Comparison of ENCODE assay signal across 15 cellular contexts in the genomic region with DNA sequence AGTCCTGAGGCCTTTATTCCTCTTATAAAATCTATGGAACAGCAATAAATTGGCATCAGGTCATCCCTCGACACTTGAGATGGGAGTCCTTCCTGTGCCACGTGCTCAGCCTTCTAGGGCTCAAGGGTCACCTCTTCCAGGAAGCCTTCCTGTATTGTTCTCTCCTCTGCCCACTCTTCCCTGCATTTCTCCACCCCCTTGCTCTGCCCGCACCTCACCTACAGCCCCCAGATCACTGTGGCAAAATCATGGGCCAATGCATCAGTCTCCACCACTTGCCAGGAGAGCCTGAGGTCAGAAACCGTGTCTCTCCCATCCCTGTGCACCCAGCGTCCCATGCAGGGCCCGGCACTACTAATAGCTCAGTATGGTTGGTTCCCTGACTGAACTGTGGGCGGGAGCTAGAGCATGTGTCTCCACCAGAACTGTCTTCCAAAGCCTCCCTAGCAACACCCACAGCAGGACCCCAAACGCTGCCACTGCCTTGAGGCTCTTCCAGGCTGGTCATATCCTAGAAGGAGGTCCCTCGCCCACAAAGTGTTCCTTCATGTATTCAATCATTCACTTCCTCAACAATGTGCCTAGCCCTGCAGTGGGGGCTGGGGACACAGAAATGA. TPM values are rescaled to one million over a fixed set of nuclear protein-coding genes. Genes with fewer than 3 reads are reported as not detected.
DNase-seq lines count a peak whose midpoint lies in the region; ATAC-seq and TF ChIP-seq lines count a peak whose summit lies in the region.
"Had no signal": no experiment of that assay in that cellular context is flagged by ENCODE, and none has a peak within 500 bp of the region (broad histone marks: within the 10 kb centered on the region; RNA-seq: fewer than 3 reads in every experiment).

No MANE protein-coding gene starts in this region.

- no peak overlapping the region for H4K8ac ChIP-seq in mesendoderm (ENCODE audit: low read depth, low read length)

- no peaks in the 10 kb centered on the region for H3K36me3 Mint-ChIP-seq in activated CD4-positive, alpha-beta T cell treated with anti-CD3 and anti-CD28 coated beads, Interleukin-2, amount 10 ng/mL, durations not matched to agents 7 days and 5 days (ENCODE audit: low read depth)
- no peaks in the 10 kb centered on the region for H3K36me3 Mint-ChIP-seq in activated B cell treated with CpG ODN at 0.5 μM for 24 hours (ENCODE audit: low read depth)
- no peaks in the 10 kb centered on the region for H3K36me3 Mint-ChIP-seq in CD14-positive monocyte

- H3K4me3 Mint-ChIP-seq in activated CD4-positive, alpha-beta T cell treated with anti-CD3 and anti-CD28 coated beads, Interleukin-2, amount 10 ng/mL, durations not matched to agents 7 days and 5 days = no peak overlapping the region
- H3K4me3 Mint-ChIP-seq in activated B cell treated with CpG ODN at 0.5 μM for 24 hours (no peak overlapping the region), CD14-positive monocyte (no peak overlapping the region)
- H3K4me3 Mint-ChIP-seq: activated CD4-positive, alpha-beta memory T cell treated with anti-CD3 and anti-CD28 coated beads, Interleukin-2, amount 10 ng/mL, durations not matched to agents 7 days and 5 days had no signal

- no peaks in the 10 kb centered on the region for H3K4me1 Mint-ChIP-seq in activated CD4-positive, alpha-beta T cell treated with anti-CD3 and anti-CD28 coated beads, Interleukin-2, amount 10 ng/mL, durations not matched to agents 7 days and 5 days
- H3K4me1 Mint-ChIP-seq in activated B cell treated with CpG ODN at 0.5 μM for 24 hours (no peaks in the 10 kb centered on the region), CD14-positive monocyte (peaks cover 12% of the 10 kb centered on the region)
- H3K4me1 Mint-ChIP-seq: activated CD4-positive, alpha-beta memory T cell treated with anti-CD3 and anti-CD28 coated beads, Interleukin-2, amount 10 ng/mL, durations not matched to agents 7 days and 5 days had no signal

- no CpG with 5 or more reads among the region's 9 CpGs for WGBS in mesendoderm (ENCODE audit: extremely low coverage, insufficient coverage, low lambda C conversion rate)
- 82% methylated on average over 2 to 9 of the region's 9 CpGs for WGBS in transverse colon (ENCODE audit: low coverage in 1 of 2), 2 donors

- no peaks in the 10 kb centered on the region for H3K79me2 ChIP-seq in mesendoderm (ENCODE audit: control insufficient read depth, insufficient read depth, low read length)

- H3K18ac ChIP-seq in mesendoderm (ENCODE audit: low read length) = no peak overlapping the region

- no peak overlapping the region for H3K4ac ChIP-seq in mesendoderm (ENCODE audit: low read depth, low read length)

- no peaks in the 10 kb centered on the region for H3K79me1 ChIP-seq in mesendoderm (ENCODE audit: low read length)

- CTCF ChIA-PET in activated CD4-positive, alpha-beta T cell treated with anti-CD3 and anti-CD28 coated beads, Interleukin-2, amount 10 ng/mL, durations not matched to agents 7 days and 5 days (lab: Charles Lee) = interaction anchor here (1.2 kb wide), 1 partner anchor 171 kb away, joined by 4 read pairs; no protein-coding TSS in a partner anchor
- CTCF ChIA-PET in activated B cell treated with CpG ODN at 0.5 μM for 24 hours (lab: Charles Lee) = no interaction called here

- H3K36me3 ChIP-seq in mesendoderm (ENCODE audit: control insufficient read depth, insufficient read depth, low read length) = no peaks in the 10 kb centered on the region
- no peaks in the 10 kb centered on the region for H3K36me3 ChIP-seq in transverse colon
- H3K36me3 ChIP-seq: HAP-1, ovary had no signal

- H3K27me3 ChIP-seq in mesendoderm (ENCODE audit: insufficient read depth, low read length, poor library complexity) (no peaks in the 10 kb centered on the region), transverse colon (no peaks in the 10 kb centered on the region)
- H3K27me3 ChIP-seq: ovary had no signal

- intact Hi-C loops in activated B cell treated with CpG ODN at 0.5 μM for 24 hours (cut with micrococcal nuclease) = no loop called here
- intact Hi-C loops in transverse colon (cut with DNase I; ENCODE audit: low total_unique reads) = no loop called here
- intact Hi-C loops in CD14-positive monocyte (cut with micrococcal nuclease) = loop anchor here in 1 of 2 donors (5.0 kb wide), 1 partner anchor 35 kb away; no protein-coding TSS in a partner anchor

- in situ Hi-C loops in transverse colon (cut with MboI; ENCODE audit: low pct_ligation_motif_present in 1 of 4, low pct_unique_long_range_greater_than_20kb in 1 of 4, low sequenced_read_pairs in 3 of 4) = no loop called here

- no peaks in the 10 kb centered on the region for H3K9me3 Mint-ChIP-seq in activated CD4-positive, alpha-beta T cell treated with anti-CD3 and anti-CD28 coated beads, Interleukin-2, amount 10 ng/mL, durations not matched to agents 7 days and 5 days
- no peaks in the 10 kb centered on the region for H3K9me3 Mint-ChIP-seq in activated B cell treated with CpG ODN at 0.5 μM for 24 hours
- H3K9me3 Mint-ChIP-seq in CD14-positive monocyte = peaks cover 0 to 25% (median 7%) of the 10 kb centered on the region in 7 donors
- H3K9me3 Mint-ChIP-seq: activated CD4-positive, alpha-beta memory T cell treated with anti-CD3 and anti-CD28 coated beads, Interleukin-2, amount 10 ng/mL, durations not matched to agents 7 days and 5 days had no signal

- ATAC-seq in activated B cell treated with CpG ODN at 0.5 μM for 24 hours (ENCODE audit: low read depth) = no peak
- ATAC-seq in HG02763 (IDR thresholded peaks at IDR 0.05; ENCODE audit: unreplicated experiment) = no peak

- no peak overlapping the region for H3K9ac ChIP-seq in mesendoderm (ENCODE audit: low read length)

- TF ChIP-seq EP300 in transverse colon (IDR thresholded peaks at IDR 0.05; ENCODE audit: low read depth) = no peak

- no peaks in the 10 kb centered on the region for H3K9me3 ChIP-seq in transverse colon
- H3K9me3 ChIP-seq: HAP-1, ovary had no signal

- no peak for TF ChIP-seq POLR2A in transverse colon (IDR thresholded peaks at IDR 0.05)

- H3K4me3 ChIP-seq in mesendoderm (ENCODE audit: low read length) (no peak overlapping the region), transverse colon (no peak overlapping the region)
- H3K4me3 ChIP-seq: HAP-1, ovary had no signal

- no peak overlapping the region for H3K4me2 ChIP-seq in mesendoderm (ENCODE audit: low read length)

- H2BK15ac ChIP-seq in mesendoderm (replicated peaks; ENCODE audit: low read depth) = no peak overlapping the region

- H3K56ac ChIP-seq in mesendoderm (ENCODE audit: low read length) = no peak overlapping the region

- peak overlapping the region; percentile 12 for H3K27ac Mint-ChIP-seq in activated CD4-positive, alpha-beta T cell treated with anti-CD3 and anti-CD28 coated beads, Interleukin-2, amount 10 ng/mL, durations not matched to agents 7 days and 5 days
- peak overlapping the region; percentile 21 for H3K27ac Mint-ChIP-seq in activated B cell treated with CpG ODN at 0.5 μM for 24 hours
- H3K27ac Mint-ChIP-seq in CD14-positive monocyte = peak overlapping the region in 2 of 7 donors; percentile 57 to 80
- H3K27ac Mint-ChIP-seq: activated CD4-positive, alpha-beta memory T cell treated with anti-CD3 and anti-CD28 coated beads, Interleukin-2, amount 10 ng/mL, durations not matched to agents 7 days and 5 days had no signal

- no peak overlapping the region for H4K5ac ChIP-seq in mesendoderm (ENCODE audit: low read length)

- H2BK120ac ChIP-seq in mesendoderm (ENCODE audit: low read depth, low read length) = no peak overlapping the region

- no peak overlapping the region for H3K23ac ChIP-seq in mesendoderm (ENCODE audit: low read length)

- H2BK5ac ChIP-seq in mesendoderm (ENCODE audit: low read length) = no peak overlapping the region

- POLR2A ChIA-PET in activated CD4-positive, alpha-beta T cell treated with anti-CD3 and anti-CD28 coated beads, Interleukin-2, amount 10 ng/mL, durations not matched to agents 7 days and 5 days (lab: Charles Lee) = no interaction called here
- POLR2A ChIA-PET in activated B cell treated with CpG ODN at 0.5 μM for 24 hours (lab: Charles Lee) = no interaction called here

- peaks cover 2% of the 10 kb centered on the region for H3K27me3 Mint-ChIP-seq in activated CD4-positive, alpha-beta T cell treated with anti-CD3 and anti-CD28 coated beads, Interleukin-2, amount 10 ng/mL, durations not matched to agents 7 days and 5 days
- no peaks in the 10 kb centered on the region for H3K27me3 Mint-ChIP-seq in activated B cell treated with CpG ODN at 0.5 μM for 24 hours
- H3K27me3 Mint-ChIP-seq in CD14-positive monocyte (ENCODE audit: low read depth in 3 of 3) = peaks cover 0 to 4% (median 2%) of the 10 kb centered on the region in 3 donors

- H2AK5ac ChIP-seq in mesendoderm (ENCODE audit: low read length) = no peak overlapping the region

- TF ChIP-seq CTCF in activated B cell treated with CpG ODN at 0.5 μM for 24 hours (IDR thresholded peaks at IDR 0.05) (no peak), transverse colon (IDR thresholded peaks at IDR 0.05) (no peak), CD14-positive monocyte (IDR thresholded peaks at IDR 0.05) (no peak)

- no peak for DNase-seq in activated CD4-positive, alpha-beta T cell treated with anti-CD3 and anti-CD28 coated beads, Interleukin-2, amount 10 ng/mL, durations not matched to agents 7 days and 5 days
- DNase-seq in activated CD4-positive, alpha-beta T cell treated with anti-CD3 and anti-CD28 coated beads, Interleukin-2, amount 50 U/mL, for 4 hours = no peak
- DNase-seq in activated B cell treated with CpG ODN at 0.5 μM for 24 hours (no peak), mesendoderm (peak; percentile 55), transverse colon (no peak), CD14-positive monocyte (ENCODE audit: low spot score) (no peak), hypothalamus (lab: John Stamatoyannopoulos, UW) (no peak)
- DNase-seq: activated CD4-positive, alpha-beta memory T cell treated with anti-CD3 and anti-CD28 coated beads, Interleukin-2, amount 10 ng/mL, durations not matched to agents 7 days and 5 days; DMS153; NCI-H2029; ovary; T-helper 1 cell had no signal

- H3K27ac ChIP-seq in mesendoderm (ENCODE audit: low read depth, low read length) (no peak overlapping the region), transverse colon (peak overlapping the region in 3 of 4 donors; percentile 23 to 61 (median 36))
- H3K27ac ChIP-seq: 22Rv1, ovary had no signal

- H3K4me1 ChIP-seq in mesendoderm (ENCODE audit: control insufficient read depth, low read depth, low read length) (no peaks in the 10 kb centered on the region), transverse colon (no peaks in the 10 kb centered on the region)
- H3K4me1 ChIP-seq: HAP-1 had no signal

RNA-seq across cellular contexts. Expression of a gene that starts 13.5 kb away (rescaled TPM):
- 10 to 100 TPM; 11.3 to 14.9 TPM for total RNA-seq in activated CD4-positive, alpha-beta T cell treated with anti-CD3 and anti-CD28 coated beads, Interleukin-2, amount 10 ng/mL, durations not matched to agents 7 days and 5 days
- 15.0 and 21.2 TPM in 2 replicates for total RNA-seq in activated B cell treated with CpG ODN at 0.5 μM for 24 hours
- polyA plus RNA-seq in mesendoderm (2013, experiment 1 of 2) = 13.6 TPM
- polyA plus RNA-seq in mesendoderm (2013, experiment 2 of 2) = 14.0 TPM
- total RNA-seq in transverse colon = 100 to 1,000 TPM; 469 to 701 (median 567) TPM
- polyA plus RNA-seq in CD14-positive monocyte = 1,000 to 10,000 TPM; 1,963 to 3,954 TPM

Comparison
In these comparisons a context has a peak if more than half of its experiments do, and no peak if none do; other contexts are left out.
1. RNA of a gene that starts 13.5 kb away (total RNA-seq): 469 to 701 TPM in transverse colon; 15.0 to 21.2 TPM in activated B cell treated with CpG ODN at 0.5 μM for 24 hours and 11.3 to 14.9 TPM in activated CD4-positive, alpha-beta T cell treated with anti-CD3 and anti-CD28 coated beads, Interleukin-2, amount 10 ng/mL, durations not matched to agents 7 days and 5 days; every median in the first group is over 10 times any median in the second.